ENCODE assay signal across 2 cellular contexts in the genomic region with DNA sequence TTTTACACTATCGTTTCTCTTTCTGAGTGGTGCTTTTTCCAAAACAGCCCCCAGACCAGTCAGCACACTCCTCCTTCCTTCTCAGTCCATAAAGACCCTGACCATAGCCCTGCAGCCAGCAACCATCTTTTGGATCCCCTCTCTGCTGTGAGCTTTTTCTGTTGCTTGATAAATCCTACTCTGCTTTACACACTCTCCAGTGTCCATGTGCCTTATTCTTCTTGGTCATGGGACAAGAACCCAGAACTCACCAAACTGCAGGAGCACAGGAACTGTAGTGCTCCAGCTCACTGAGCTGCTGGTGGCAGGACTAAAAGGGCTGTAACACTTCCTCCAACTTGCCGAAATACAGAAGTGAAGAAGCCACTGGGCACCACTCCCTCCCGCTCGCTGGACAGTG.
TF ChIP-seq lines count a peak whose summit lies in the region.

No MANE protein-coding gene starts in this region.

TF ChIP-seq in GM23338, 12 proteins besides CTCF, POLR2A, EP300 and RAD21 (continues in another document):
- TF ChIP-seq CREB1 (CRISPR knock-in tag; IDR thresholded peaks at IDR 0.05; ENCODE audit: low read depth) (no peak), NANOG (IDR thresholded peaks at IDR 0.05; ENCODE audit: borderline replicate concordance) (no peak), EZH2phosphoT487 (IDR thresholded peaks at IDR 0.05; ENCODE audit: unreplicated experiment) (no peak), JUNB (IDR thresholded peaks at IDR 0.05; ENCODE audit: unreplicated experiment) (no peak), ZNF114 (CRISPR knock-in tag; IDR thresholded peaks at IDR 0.05) (no peak), ZNF331 (CRISPR knock-in tag; IDR thresholded peaks at IDR 0.05; ENCODE audit: low read depth) (no peak), EZH2 (IDR thresholded peaks at IDR 0.05; ENCODE audit: low read depth, unreplicated experiment) (no peak), STAT1 (IDR thresholded peaks at IDR 0.05; ENCODE audit: unreplicated experiment) (no peak), POLR2AphosphoS5 (IDR thresholded peaks at IDR 0.05; ENCODE audit: low read depth) (no peak)
- TF ChIP-seq, protein P1, sequence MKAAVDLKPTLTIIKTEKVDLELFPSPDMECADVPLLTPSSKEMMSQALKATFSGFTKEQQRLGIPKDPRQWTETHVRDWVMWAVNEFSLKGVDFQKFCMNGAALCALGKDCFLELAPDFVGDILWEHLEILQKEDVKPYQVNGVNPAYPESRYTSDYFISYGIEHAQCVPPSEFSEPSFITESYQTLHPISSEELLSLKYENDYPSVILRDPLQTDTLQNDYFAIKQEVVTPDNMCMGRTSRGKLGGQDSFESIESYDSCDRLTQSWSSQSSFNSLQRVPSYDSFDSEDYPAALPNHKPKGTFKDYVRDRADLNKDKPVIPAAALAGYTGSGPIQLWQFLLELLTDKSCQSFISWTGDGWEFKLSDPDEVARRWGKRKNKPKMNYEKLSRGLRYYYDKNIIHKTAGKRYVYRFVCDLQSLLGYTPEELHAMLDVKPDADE (IDR thresholded peaks at IDR 0.05): no peak
- TF ChIP-seq, protein P2, sequence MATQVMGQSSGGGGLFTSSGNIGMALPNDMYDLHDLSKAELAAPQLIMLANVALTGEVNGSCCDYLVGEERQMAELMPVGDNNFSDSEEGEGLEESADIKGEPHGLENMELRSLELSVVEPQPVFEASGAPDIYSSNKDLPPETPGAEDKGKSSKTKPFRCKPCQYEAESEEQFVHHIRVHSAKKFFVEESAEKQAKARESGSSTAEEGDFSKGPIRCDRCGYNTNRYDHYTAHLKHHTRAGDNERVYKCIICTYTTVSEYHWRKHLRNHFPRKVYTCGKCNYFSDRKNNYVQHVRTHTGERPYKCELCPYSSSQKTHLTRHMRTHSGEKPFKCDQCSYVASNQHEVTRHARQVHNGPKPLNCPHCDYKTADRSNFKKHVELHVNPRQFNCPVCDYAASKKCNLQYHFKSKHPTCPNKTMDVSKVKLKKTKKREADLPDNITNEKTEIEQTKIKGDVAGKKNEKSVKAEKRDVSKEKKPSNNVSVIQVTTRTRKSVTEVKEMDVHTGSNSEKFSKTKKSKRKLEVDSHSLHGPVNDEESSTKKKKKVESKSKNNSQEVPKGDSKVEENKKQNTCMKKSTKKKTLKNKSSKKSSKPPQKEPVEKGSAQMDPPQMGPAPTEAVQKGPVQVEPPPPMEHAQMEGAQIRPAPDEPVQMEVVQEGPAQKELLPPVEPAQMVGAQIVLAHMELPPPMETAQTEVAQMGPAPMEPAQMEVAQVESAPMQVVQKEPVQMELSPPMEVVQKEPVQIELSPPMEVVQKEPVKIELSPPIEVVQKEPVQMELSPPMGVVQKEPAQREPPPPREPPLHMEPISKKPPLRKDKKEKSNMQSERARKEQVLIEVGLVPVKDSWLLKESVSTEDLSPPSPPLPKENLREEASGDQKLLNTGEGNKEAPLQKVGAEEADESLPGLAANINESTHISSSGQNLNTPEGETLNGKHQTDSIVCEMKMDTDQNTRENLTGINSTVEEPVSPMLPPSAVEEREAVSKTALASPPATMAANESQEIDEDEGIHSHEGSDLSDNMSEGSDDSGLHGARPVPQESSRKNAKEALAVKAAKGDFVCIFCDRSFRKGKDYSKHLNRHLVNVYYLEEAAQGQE (IDR thresholded peaks at IDR 0.05; ENCODE audit: unreplicated experiment): no peak

TF ChIP-seq in K562, 482 proteins besides CTCF, POLR2A, EP300 and RAD21:
- TF ChIP-seq, protein P3, sequence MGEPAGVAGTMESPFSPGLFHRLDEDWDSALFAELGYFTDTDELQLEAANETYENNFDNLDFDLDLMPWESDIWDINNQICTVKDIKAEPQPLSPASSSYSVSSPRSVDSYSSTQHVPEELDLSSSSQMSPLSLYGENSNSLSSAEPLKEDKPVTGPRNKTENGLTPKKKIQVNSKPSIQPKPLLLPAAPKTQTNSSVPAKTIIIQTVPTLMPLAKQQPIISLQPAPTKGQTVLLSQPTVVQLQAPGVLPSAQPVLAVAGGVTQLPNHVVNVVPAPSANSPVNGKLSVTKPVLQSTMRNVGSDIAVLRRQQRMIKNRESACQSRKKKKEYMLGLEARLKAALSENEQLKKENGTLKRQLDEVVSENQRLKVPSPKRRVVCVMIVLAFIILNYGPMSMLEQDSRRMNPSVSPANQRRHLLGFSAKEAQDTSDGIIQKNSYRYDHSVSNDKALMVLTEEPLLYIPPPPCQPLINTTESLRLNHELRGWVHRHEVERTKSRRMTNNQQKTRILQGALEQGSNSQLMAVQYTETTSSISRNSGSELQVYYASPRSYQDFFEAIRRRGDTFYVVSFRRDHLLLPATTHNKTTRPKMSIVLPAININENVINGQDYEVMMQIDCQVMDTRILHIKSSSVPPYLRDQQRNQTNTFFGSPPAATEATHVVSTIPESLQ (CRISPR knock-in tag; IDR thresholded peaks at IDR 0.05): no peak
- TF ChIP-seq BRF1 (IDR thresholded peaks at IDR 0.05; ENCODE audit: borderline replicate concordance, extremely low read depth, insufficient read length) (no peak), CBX3 (IDR thresholded peaks at IDR 0.05; ENCODE audit: borderline replicate concordance in 1 of 2, low read length in 2 of 2) (0 out of 3 replicates have a peak, but pooled peaks of 1 of the 2 experiments have one; percentile 17), ZFP36 (IDR thresholded peaks at IDR 0.05; ENCODE audit: low read depth, low read length, partially characterized antibody) (peak; percentile 79), CC2D1A (IDR thresholded peaks at IDR 0.05) (no peak)
- TF ChIP-seq, protein P4, sequence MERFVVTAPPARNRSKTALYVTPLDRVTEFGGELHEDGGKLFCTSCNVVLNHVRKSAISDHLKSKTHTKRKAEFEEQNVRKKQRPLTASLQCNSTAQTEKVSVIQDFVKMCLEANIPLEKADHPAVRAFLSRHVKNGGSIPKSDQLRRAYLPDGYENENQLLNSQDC (CRISPR knock-in tag; IDR thresholded peaks at IDR 0.05): no peak
